In the genomic region with DNA sequence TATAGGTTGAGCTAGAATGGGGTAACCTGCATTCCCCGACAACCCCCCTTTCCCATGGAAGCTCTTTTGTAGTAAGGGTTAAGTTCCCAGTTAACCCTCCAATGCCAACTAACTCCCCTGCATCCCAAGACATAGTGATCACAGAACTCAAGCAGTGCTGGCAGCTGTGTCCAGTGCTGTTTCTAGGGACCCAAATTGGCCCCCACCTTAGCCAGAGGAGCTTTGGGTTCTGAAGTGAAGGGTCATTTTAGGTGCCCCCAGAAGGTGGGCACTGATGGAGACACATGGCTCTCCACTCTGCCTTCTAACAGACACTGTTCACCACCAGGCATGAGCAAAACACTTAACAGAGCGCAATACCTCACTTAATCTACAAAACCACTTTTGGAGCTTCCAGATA, we compare ENCODE assay signal across 14 cellular contexts. TPM values are rescaled to one million over a fixed set of nuclear protein-coding genes. Genes with fewer than 3 reads are reported as not detected.
"Had no signal": no experiment of that assay in that cellular context is flagged by ENCODE, and none has a peak within 500 bp of the region (broad histone marks: within the 10 kb centered on the region; RNA-seq: fewer than 3 reads in every experiment).

No MANE protein-coding gene starts in this region.

- H3K27ac Mint-ChIP-seq: activated B cell treated with CpG ODN at 0.5 μM for 24 hours; activated T-helper 1 cell treated with anti-CD3 and anti-CD28 coated beads, Interleukin-12 subunit alpha, Interleukin-12 subunit beta, Interleukin-2, Interleukin-4 antibody, amounts not matched to agents 30 ng/mL and 10 ng/mL and 1 ng/mL, durations not matched to agents 14 hours and 24 hours and 36 hours had no signal

- H3K9me3 Mint-ChIP-seq: activated B cell treated with CpG ODN at 0.5 μM for 24 hours; activated T-helper 1 cell treated with anti-CD3 and anti-CD28 coated beads, Interleukin-12 subunit alpha, Interleukin-12 subunit beta, Interleukin-2, Interleukin-4 antibody, amounts not matched to agents 30 ng/mL and 10 ng/mL and 1 ng/mL, durations not matched to agents 14 hours and 24 hours and 36 hours; immature natural killer cell had no signal

- H3K27ac ChIP-seq: brain microvascular endothelial cell, neutrophil, parathyroid adenoma, right lobe of liver had no signal

- ATAC-seq: left ventricle myocardium superior, right lobe of liver had no signal

- H3K27me3 Mint-ChIP-seq: activated B cell treated with CpG ODN at 0.5 μM for 24 hours had no signal

- H3K4me3 Mint-ChIP-seq: activated B cell treated with CpG ODN at 0.5 μM for 24 hours; activated T-helper 1 cell treated with anti-CD3 and anti-CD28 coated beads, Interleukin-12 subunit alpha, Interleukin-12 subunit beta, Interleukin-2, Interleukin-4 antibody, amounts not matched to agents 30 ng/mL and 10 ng/mL and 1 ng/mL, durations not matched to agents 14 hours and 24 hours and 36 hours; immature natural killer cell had no signal

- H3K4me1 ChIP-seq: parathyroid adenoma had no signal

- DNase-seq: activated B cell treated with CpG ODN at 0.5 μM for 24 hours; activated CD4-positive, alpha-beta T cell treated with anti-CD3 and anti-CD28 coated beads, Interleukin-2, amount 50 U/mL, for 1 hour; aorta; brain microvascular endothelial cell; immature natural killer cell; kidney glomerular epithelial cell; left ventricle myocardium superior; right lobe of liver; small intestine; stimulated activated CD4-positive, alpha-beta T cell treated with anti-CD3 and anti-CD28 coated beads, Interleukin-4, amount 100 ng/mL, for 1 hour had no signal

- H3K27me3 ChIP-seq: brain microvascular endothelial cell, right lobe of liver had no signal

- H3K4me3 ChIP-seq: right lobe of liver had no signal

- H3K9me3 ChIP-seq: neutrophil, right lobe of liver had no signal

RNA-seq across cellular contexts. Expression of a gene that starts 7.1 kb away (rescaled TPM):
- total RNA-seq: SK-MEL-5 had no signal
